11 cellular contexts compared by ENCODE assay signal in genomic region chr6:44735631-44735963, GRCh38.
A peak's percentile ranks its signal among the peaks of the same experiment; 100 is the strongest.
DNase-seq lines count a peak whose midpoint lies in the region; ATAC-seq and TF ChIP-seq lines count a peak whose summit lies in the region.
"Had no signal": no experiment of that assay in that cellular context is flagged by ENCODE, and none has a peak within 500 bp of the region (broad histone marks: within the 10 kb centered on the region; RNA-seq: fewer than 3 reads in every experiment).

No MANE protein-coding gene starts in this region.

- H3K36me3 ChIP-seq in upper lobe of left lung, result no peaks in the 10 kb centered on the region
- H3K36me3 ChIP-seq: BLaER1 had no signal

- peaks cover 0 to 9% (median 3%) of the 10 kb centered on the region in 4 donors for H3K4me1 ChIP-seq in upper lobe of left lung

- H3K4me3 Mint-ChIP-seq in activated naive CD8-positive, alpha-beta T cell treated with anti-CD3 and anti-CD28 coated beads for 36 hours, result peak overlapping the region; percentile 19
- H3K4me3 Mint-ChIP-seq: GM23338 had no signal

- no peak overlapping the region for H3K27ac ChIP-seq in upper lobe of left lung
- H3K27ac ChIP-seq: BLaER1 had no signal

- H3K27me3 Mint-ChIP-seq in activated naive CD8-positive, alpha-beta T cell treated with anti-CD3 and anti-CD28 coated beads for 36 hours, result no peaks in the 10 kb centered on the region

- H3K27ac Mint-ChIP-seq in activated naive CD8-positive, alpha-beta T cell treated with anti-CD3 and anti-CD28 coated beads for 36 hours, result peak overlapping the region; percentile 46
- H3K27ac Mint-ChIP-seq: GM23338 had no signal

- H3K9me3 ChIP-seq in upper lobe of left lung, result no peaks in the 10 kb centered on the region
- H3K9me3 ChIP-seq: BLaER1 had no signal

- H3K27me3 ChIP-seq in upper lobe of left lung, result no peaks in the 10 kb centered on the region
- H3K27me3 ChIP-seq: BLaER1 had no signal

- H3K9me3 Mint-ChIP-seq in activated naive CD8-positive, alpha-beta T cell treated with anti-CD3 and anti-CD28 coated beads for 36 hours, result no peaks in the 10 kb centered on the region
- H3K9me3 Mint-ChIP-seq: GM23338 had no signal

- no peak for TF ChIP-seq POLR2A in upper lobe of left lung (IDR thresholded peaks at IDR 0.05)

- peak; percentile 67 for DNase-seq in activated effector memory CD4-positive, alpha-beta T cell treated with anti-CD3 and anti-CD28 coated beads, Interleukin-2, amount 50 U/mL, for 16 hours
- DNase-seq in activated effector memory CD4-positive, alpha-beta T cell treated with Interleukin-2 at 50 U/mL for 16 hours, result no peak
- peak; percentile 62 for DNase-seq in activated naive CD8-positive, alpha-beta T cell treated with anti-CD3 and anti-CD28 coated beads for 36 hours
- peak; percentile 7 for DNase-seq in stimulated activated CD8-positive, alpha-beta memory T cell treated with anti-CD3 and anti-CD28 coated beads, Interleukin-4, amount 100 ng/mL, for 24 hours (ENCODE audit: low read depth)
- no peak for DNase-seq in activated CD4-positive, CD25-positive, alpha-beta regulatory T cell (lab: John Stamatoyannopoulos, UW)
- no peak for DNase-seq in NCI-H774 (lab: John Stamatoyannopoulos, UW)
- DNase-seq in upper lobe of left lung, result no peak
- DNase-seq: NCI-H1105 treated with DMSO at 0.1 percent for 48 hours had no signal

- no peaks in the 10 kb centered on the region for H3K36me3 Mint-ChIP-seq in activated naive CD8-positive, alpha-beta T cell treated with anti-CD3 and anti-CD28 coated beads for 36 hours

- WGBS in upper lobe of left lung, 2 donors, result 71 to 93% methylated on average over 3 to 6 of the region's 6 CpGs

- no peak for TF ChIP-seq CTCF in upper lobe of left lung (IDR thresholded peaks at IDR 0.05)

- H3K4me3 ChIP-seq in upper lobe of left lung, result no peak overlapping the region
- H3K4me3 ChIP-seq: BLaER1, GM23338 had no signal

- no peak for TF ChIP-seq EP300 in upper lobe of left lung (IDR thresholded peaks at IDR 0.05)

- peaks cover 16% of the 10 kb centered on the region for H3K4me1 Mint-ChIP-seq in activated naive CD8-positive, alpha-beta T cell treated with anti-CD3 and anti-CD28 coated beads for 36 hours

- ATAC-seq in HG02798 (IDR thresholded peaks at IDR 0.05; ENCODE audit: poor library complexity, unreplicated experiment), result peak; percentile 58
- no peak for ATAC-seq in upper lobe of left lung (ENCODE audit: low FRiP score in 2 of 2)
- ATAC-seq: GM23338 had no signal

Comparison
In these comparisons a context has a peak if more than half of its experiments do, and no peak if none do; other contexts are left out.
1. DNase-seq: peak in activated effector memory CD4-positive, alpha-beta T cell treated with anti-CD3 and anti-CD28 coated beads, Interleukin-2, amount 50 U/mL, for 16 hours (single experiment), activated naive CD8-positive, alpha-beta T cell treated with anti-CD3 and anti-CD28 coated beads for 36 hours (single experiment) and stimulated activated CD8-positive, alpha-beta memory T cell treated with anti-CD3 and anti-CD28 coated beads, Interleukin-4, amount 100 ng/mL, for 24 hours (single experiment); none in activated effector memory CD4-positive, alpha-beta T cell treated with Interleukin-2 at 50 U/mL for 16 hours (single experiment), activated CD4-positive, CD25-positive, alpha-beta regulatory T cell (0 of 4), NCI-H774 (single experiment) and upper lobe of left lung (0 of 2).